11 cellular contexts compared by ENCODE assay signal in the genomic region with DNA sequence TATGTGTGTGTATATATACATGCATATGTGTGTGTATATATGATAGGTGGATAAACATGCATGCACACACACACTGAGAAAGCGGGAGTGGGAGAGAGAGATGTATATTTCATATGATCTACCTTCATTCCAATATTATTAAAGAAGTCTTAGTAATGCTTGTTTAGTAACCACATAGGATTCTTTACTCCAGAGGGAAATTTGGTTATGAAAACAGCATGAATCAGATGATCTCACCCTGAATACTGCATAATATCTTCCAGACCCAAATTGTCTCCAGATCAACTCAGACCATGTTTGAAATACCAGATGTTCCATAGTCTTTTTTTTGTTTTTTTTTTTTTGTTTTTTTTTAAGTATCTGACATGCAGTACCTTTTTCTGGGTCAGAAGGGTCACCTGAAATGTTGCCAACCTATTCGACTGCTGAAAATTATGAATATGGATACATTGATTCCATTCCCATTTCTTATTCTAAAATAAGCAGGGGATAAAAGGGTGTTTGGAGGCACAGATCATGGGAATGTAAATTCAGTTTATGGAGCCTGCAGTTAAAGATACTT.
DNase-seq lines count a peak whose midpoint lies in the region; ATAC-seq and TF ChIP-seq lines count a peak whose summit lies in the region.
"Had no signal": no experiment of that assay in that cellular context is flagged by ENCODE, and none has a peak within 500 bp of the region (broad histone marks: within the 10 kb centered on the region; RNA-seq: fewer than 3 reads in every experiment).

No MANE protein-coding gene starts in this region.

- DNase-seq in EH (ENCODE audit: low read depth) (peak; percentile 85), SK-N-MC (ENCODE audit: low read depth, low spot score) (no peak), fibroblast of mammary gland (ENCODE audit: low read depth) (peak; percentile 96), skeletal muscle cell (ENCODE audit: low read depth) (peak; percentile 62), HuH-7.5 (ENCODE audit: low spot score) (no peak), GM13976 (ENCODE audit: low spot score) (no peak), HAP-1 (ENCODE audit: low spot score in 2 of 2) (no peak)
- DNase-seq: activated CD8-positive, alpha-beta T cell treated with anti-CD3 and anti-CD28 coated beads for 36 hours; DMS53 had no signal

- ATAC-seq in GM21515 (IDR thresholded peaks at IDR 0.05; ENCODE audit: unreplicated experiment) = no peak
- ATAC-seq: activated CD8-positive, alpha-beta T cell treated with anti-CD3 and anti-CD28 coated beads for 36 hours had no signal

- no peaks in the 10 kb centered on the region for H3K36me3 ChIP-seq in SK-N-MC (ENCODE audit: insufficient read depth, low read length)
- no peaks in the 10 kb centered on the region for H3K36me3 ChIP-seq in HAP-1 (replicated peaks)
- H3K36me3 ChIP-seq: neutrophil had no signal

- peak overlapping the region; percentile 97 for H3K27ac ChIP-seq in SK-N-MC
- H3K27ac ChIP-seq: neutrophil had no signal

- in situ Hi-C loops in GM13976 (cut with MboI; ENCODE audit: low sequenced_read_pairs, unreplicated experiment) = loop anchor here (25.0 kb wide), 1 partner anchor 90 kb away; no protein-coding TSS in a partner anchor
- in situ Hi-C loops in HAP-1 (cut with MboI; ENCODE audit: low sequenced_read_pairs) = no loop called here

- H3K4me1 ChIP-seq in HAP-1 = peaks cover 17% of the 10 kb centered on the region

- no peaks in the 10 kb centered on the region for H3K9me3 ChIP-seq in SK-N-MC (ENCODE audit: low read depth, low read length)
- H3K9me3 ChIP-seq in HAP-1 = no peaks in the 10 kb centered on the region
- H3K9me3 ChIP-seq: neutrophil had no signal

- H3K4me3 ChIP-seq in SK-N-MC (peak overlapping the region; percentile 71), fibroblast of mammary gland (ENCODE audit: control insufficient read depth, low read depth, low read length) (no peak overlapping the region), skeletal muscle cell (ENCODE audit: low read depth, low read length) (no peak overlapping the region), HAP-1 (no peak overlapping the region)

- TF ChIP-seq CTCF in fibroblast of mammary gland (conservative IDR thresholded peaks at IDR 0.05; ENCODE audit: control insufficient read depth, insufficient read depth, low read depth, low read length) (no peak), GM13976 (IDR thresholded peaks at IDR 0.05; ENCODE audit: borderline replicate concordance, control extremely low read depth, extremely low read depth, insufficient read depth, missing control alignments) (no peak)

- H3K27me3 ChIP-seq in HAP-1 (ENCODE audit: low read depth) = no peaks in the 10 kb centered on the region
- H3K27me3 ChIP-seq: neutrophil had no signal

- H3K9ac ChIP-seq in SK-N-MC (ENCODE audit: insufficient read length) = peak overlapping the region; percentile 66

Comparison
In these comparisons a context has a peak if more than half of its experiments do, and no peak if none do; other contexts are left out.
1. DNase-seq: peak in EH (single experiment), fibroblast of mammary gland (single experiment) and skeletal muscle cell (single experiment); none in SK-N-MC (single experiment), HuH-7.5 (single experiment), GM13976 (single experiment) and HAP-1 (0 of 2).